ENCODE assay signal across 1 cellular context in the genomic region with DNA sequence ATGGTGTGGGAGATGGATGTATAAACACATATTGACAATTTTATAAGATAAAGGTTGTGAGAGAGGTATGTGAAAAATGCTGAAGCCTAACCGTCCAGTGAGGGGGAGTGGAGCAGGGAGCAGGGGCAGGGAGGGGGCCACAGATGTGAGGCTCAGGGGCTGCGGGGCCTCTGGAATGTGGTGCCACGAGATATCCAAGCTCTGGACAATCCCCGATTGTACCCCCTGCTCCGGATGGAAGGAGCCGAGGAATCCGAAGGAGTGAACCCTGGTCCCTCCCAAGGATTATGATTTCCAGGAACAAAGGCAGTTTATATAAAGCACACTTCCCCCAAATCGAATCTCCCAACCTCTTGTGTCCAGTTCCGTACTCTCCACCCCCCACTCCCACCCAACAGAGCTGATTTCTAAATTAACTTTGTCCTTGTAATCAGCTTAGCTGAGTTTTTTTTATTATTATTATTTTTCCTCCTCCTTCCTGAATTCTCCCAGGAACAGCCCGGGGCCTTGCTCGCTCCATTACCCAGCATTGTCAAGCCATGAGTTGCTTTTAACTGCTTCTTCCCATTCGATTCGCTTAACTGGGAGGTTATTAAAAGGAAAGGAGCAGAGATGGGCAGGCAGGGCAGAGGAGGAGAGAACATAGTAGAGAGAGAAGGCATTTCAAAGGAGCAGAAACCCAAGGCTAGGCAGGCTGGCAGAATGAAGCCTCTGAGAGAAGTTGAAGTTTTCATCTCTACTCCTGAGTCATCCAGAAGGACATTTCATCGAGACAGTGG.
TF ChIP-seq lines count a peak whose summit lies in the region.

No MANE protein-coding gene starts in this region.

TF ChIP-seq in IMR-90, 13 proteins besides CTCF, POLR2A, EP300 and RAD21 (continued from another document):
- TF ChIP-seq MAZ (IDR thresholded peaks at IDR 0.05; ENCODE audit: borderline replicate concordance, low read depth, low read length) (peak; percentile 43; the same call in 1 of the 2 replicates), CEBPB (IDR thresholded peaks at IDR 0.05; ENCODE audit: low read depth, low read length) (no peak), RCOR1 (IDR thresholded peaks at IDR 0.05; ENCODE audit: insufficient replicate concordance, low read length) (no peak)
- TF ChIP-seq, protein P1, sequence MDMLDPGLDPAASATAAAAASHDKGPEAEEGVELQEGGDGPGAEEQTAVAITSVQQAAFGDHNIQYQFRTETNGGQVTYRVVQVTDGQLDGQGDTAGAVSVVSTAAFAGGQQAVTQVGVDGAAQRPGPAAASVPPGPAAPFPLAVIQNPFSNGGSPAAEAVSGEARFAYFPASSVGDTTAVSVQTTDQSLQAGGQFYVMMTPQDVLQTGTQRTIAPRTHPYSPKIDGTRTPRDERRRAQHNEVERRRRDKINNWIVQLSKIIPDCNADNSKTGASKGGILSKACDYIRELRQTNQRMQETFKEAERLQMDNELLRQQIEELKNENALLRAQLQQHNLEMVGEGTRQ (IDR thresholded peaks at IDR 0.05; ENCODE audit: low read depth, low read length), result no peak
TF ChIP-seq in IMR-90: peak in this region for 1.
